Comparison of ENCODE assay signal across 23 cellular contexts in the genomic region with DNA sequence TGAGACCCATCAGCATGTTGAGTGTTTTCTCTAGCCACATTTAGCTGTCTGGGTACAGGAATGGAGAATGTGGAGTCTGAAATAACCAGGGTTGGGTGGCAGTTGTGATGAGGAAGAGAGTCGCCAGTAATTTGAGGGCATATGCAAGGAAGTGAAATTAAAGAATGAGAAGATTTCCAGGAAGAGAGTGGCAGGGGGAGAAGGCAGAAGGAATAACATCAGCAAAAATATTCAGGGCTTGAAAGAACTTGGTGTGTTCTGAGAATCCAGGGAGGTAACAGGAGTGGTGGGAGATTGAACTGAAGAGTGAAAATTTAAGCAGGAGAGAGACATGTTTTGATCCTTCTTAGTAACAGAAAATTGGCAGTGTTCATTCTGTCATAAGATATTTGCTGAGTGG. TPM values are rescaled to one million over a fixed set of nuclear protein-coding genes. Genes with fewer than 3 reads are reported as not detected.
DNase-seq lines count a peak whose midpoint lies in the region; ATAC-seq and TF ChIP-seq lines count a peak whose summit lies in the region.
"Had no signal": no experiment of that assay in that cellular context is flagged by ENCODE, and none has a peak within 500 bp of the region (broad histone marks: within the 10 kb centered on the region; RNA-seq: fewer than 3 reads in every experiment).

No MANE protein-coding gene starts in this region.

- H3K4me1 Mint-ChIP-seq in natural killer cell, result peaks cover 33 to 50% of the 10 kb centered on the region in 2 donors
- peaks cover 24 to 28% of the 10 kb centered on the region in 2 donors for H3K4me1 Mint-ChIP-seq in natural killer cell treated with Interleukin-12 subunit alpha and Interleukin-12 subunit beta and Interleukin-15 and Interleukin-18, amount 100 ng/mL, for 72 hours (ENCODE audit: low read depth in 2 of 2)
- H3K4me1 Mint-ChIP-seq in activated T-helper 17 cell treated with anti-CD3 and anti-CD28 coated beads, Interleukin-2, amount 50 U/mL, for 72 hours, result peaks cover 20% of the 10 kb centered on the region
- peaks cover 7 to 49% of the 10 kb centered on the region in 2 donors for H3K4me1 Mint-ChIP-seq in immature natural killer cell

- intact Hi-C loops in natural killer cell (cut with micrococcal nuclease), result no loop called here
- intact Hi-C loops in posterior vena cava (cut with DNase I), result no loop called here

- H3K27me3 Mint-ChIP-seq in natural killer cell (ENCODE audit: low read depth in 2 of 2), result no peaks in the 10 kb centered on the region
- no peaks in the 10 kb centered on the region for H3K27me3 Mint-ChIP-seq in natural killer cell treated with Interleukin-12 subunit alpha and Interleukin-12 subunit beta and Interleukin-15 and Interleukin-18, amount 100 ng/mL, for 72 hours
- no peaks in the 10 kb centered on the region for H3K27me3 Mint-ChIP-seq in activated T-helper 17 cell treated with anti-CD3 and anti-CD28 coated beads, Interleukin-2, amount 50 U/mL, for 72 hours
- no peaks in the 10 kb centered on the region for H3K27me3 Mint-ChIP-seq in immature natural killer cell (ENCODE audit: low read depth in 3 of 3)
- H3K27me3 Mint-ChIP-seq: stimulated activated memory B cell treated with anti-CD40 and anti-IgM and Interleukin-4, amounts not matched to agents 10 μg/mL and 1 μg/mL and 100 μg/mL, for 72 hours; T-helper 17 cell; type B pancreatic cell had no signal

- H3K27ac Mint-ChIP-seq in natural killer cell (peak overlapping the region; percentile 12 to 49), immature natural killer cell (peak overlapping the region in 4 of 6 donors; percentile 0 to 51 (median 26))
- no peak overlapping the region for H3K27ac Mint-ChIP-seq in natural killer cell treated with Interleukin-12 subunit alpha and Interleukin-12 subunit beta and Interleukin-15 and Interleukin-18, amount 100 ng/mL, for 72 hours
- peak overlapping the region; percentile 32 for H3K27ac Mint-ChIP-seq in activated T-helper 17 cell treated with anti-CD3 and anti-CD28 coated beads, Interleukin-2, amount 50 U/mL, for 72 hours
- H3K27ac Mint-ChIP-seq: stimulated activated memory B cell treated with anti-CD40 and anti-IgM and Interleukin-4, amounts not matched to agents 10 μg/mL and 1 μg/mL and 100 μg/mL, for 72 hours; T-helper 17 cell; type B pancreatic cell had no signal

- no peak for ATAC-seq in natural killer cell
- no peak for ATAC-seq in natural killer cell treated with Interleukin-12 subunit alpha and Interleukin-12 subunit beta and Interleukin-15 and Interleukin-18, amount 100 ng/mL, for 72 hours
- ATAC-seq in activated T-helper 17 cell treated with anti-CD3 and anti-CD28 coated beads, Interleukin-2, amount 50 U/mL, for 72 hours (replicated peaks), result no peak
- ATAC-seq: left lung; stimulated activated memory B cell treated with anti-CD40 and anti-IgM and Interleukin-4, amounts not matched to agents 10 μg/mL and 1 μg/mL and 100 μg/mL, for 72 hours; T-helper 17 cell had no signal

- H3K36me3 Mint-ChIP-seq in natural killer cell, result no peaks in the 10 kb centered on the region
- H3K36me3 Mint-ChIP-seq in natural killer cell treated with Interleukin-12 subunit alpha and Interleukin-12 subunit beta and Interleukin-15 and Interleukin-18, amount 100 ng/mL, for 72 hours, result peaks cover 7% of the 10 kb centered on the region
- H3K36me3 Mint-ChIP-seq in activated T-helper 17 cell treated with anti-CD3 and anti-CD28 coated beads, Interleukin-2, amount 50 U/mL, for 72 hours (ENCODE audit: low read depth), result peaks cover 56% of the 10 kb centered on the region
- peaks cover 9 to 21% (median 12%) of the 10 kb centered on the region in 3 donors for H3K36me3 Mint-ChIP-seq in immature natural killer cell

- H3K9me3 Mint-ChIP-seq in natural killer cell, result no peaks in the 10 kb centered on the region
- no peaks in the 10 kb centered on the region for H3K9me3 Mint-ChIP-seq in natural killer cell treated with Interleukin-12 subunit alpha and Interleukin-12 subunit beta and Interleukin-15 and Interleukin-18, amount 100 ng/mL, for 72 hours
- no peaks in the 10 kb centered on the region for H3K9me3 Mint-ChIP-seq in activated T-helper 17 cell treated with anti-CD3 and anti-CD28 coated beads, Interleukin-2, amount 50 U/mL, for 72 hours
- no peaks in the 10 kb centered on the region for H3K9me3 Mint-ChIP-seq in immature natural killer cell
- H3K9me3 Mint-ChIP-seq: stimulated activated memory B cell treated with anti-CD40 and anti-IgM and Interleukin-4, amounts not matched to agents 10 μg/mL and 1 μg/mL and 100 μg/mL, for 72 hours had no signal

- no peak for TF ChIP-seq CTCF in natural killer cell (IDR thresholded peaks at IDR 0.05)

- H3K4me3 Mint-ChIP-seq in natural killer cell (no peak overlapping the region), immature natural killer cell (no peak overlapping the region)
- H3K4me3 Mint-ChIP-seq in natural killer cell treated with Interleukin-12 subunit alpha and Interleukin-12 subunit beta and Interleukin-15 and Interleukin-18, amount 100 ng/mL, for 72 hours, result no peak overlapping the region
- no peak overlapping the region for H3K4me3 Mint-ChIP-seq in activated T-helper 17 cell treated with anti-CD3 and anti-CD28 coated beads, Interleukin-2, amount 50 U/mL, for 72 hours
- H3K4me3 Mint-ChIP-seq: stimulated activated memory B cell treated with anti-CD40 and anti-IgM and Interleukin-4, amounts not matched to agents 10 μg/mL and 1 μg/mL and 100 μg/mL, for 72 hours; T-helper 17 cell; type B pancreatic cell had no signal

- peak overlapping the region; percentile 27 for H3K27ac ChIP-seq in substantia nigra (ENCODE audit: low read depth, low read length, poor library complexity, severe bottlenecking)
- H3K27ac ChIP-seq: left lung, prostate gland had no signal

- no peak for DNase-seq in natural killer cell
- DNase-seq in natural killer cell treated with Interleukin-12 subunit alpha and Interleukin-12 subunit beta and Interleukin-15 and Interleukin-18, amount 100 ng/mL, for 72 hours (ENCODE audit: low spot score), result no peak
- no peak for DNase-seq in immature natural killer cell
- DNase-seq in substantia nigra (lab: John Stamatoyannopoulos, UW), result no peak
- no peak for DNase-seq in posterior vena cava (ENCODE audit: low spot score)
- no peak for DNase-seq in H4 (ENCODE audit: low spot score)
- no peak for DNase-seq in effector CD4-positive, alpha-beta T cell
- DNase-seq: activated CD4-positive, CD25-positive, alpha-beta regulatory T cell treated with anti-CD3 and anti-CD28 coated beads, Interleukin-2, amount 50 U/mL, for 72 hours; BE2C; central memory CD4-positive, alpha-beta T cell; DMS 273 treated with DMSO at 0.1 percent for 48 hours; foreskin fibroblast; IMR-90; left lung; NCI-H2081; NCI-H510A; SIG-M5; stimulated activated CD4-positive, alpha-beta T cell treated with anti-CD3 and anti-CD28 coated beads, Interleukin-12 subunit alpha, Interleukin-12 subunit beta, amount 100 ng/mL, for 4 hours; T-helper 17 cell had no signal

RNA-seq across cellular contexts. Expression of gene PHF20, which starts 54.5 kb away (rescaled TPM):
- total RNA-seq in natural killer cell (100 to 1,000 TPM; 151 to 165 (median 161) TPM), posterior vena cava (10 to 100 TPM; 55.2 to 59.6 TPM)
- total RNA-seq in natural killer cell treated with Interleukin-12 subunit alpha and Interleukin-12 subunit beta and Interleukin-15 and Interleukin-18, amount 100 ng/mL, for 72 hours, result 10 to 100 TPM; 60.4 to 88.6 TPM
- 10 to 100 TPM; 70.3 to 73.0 TPM for total RNA-seq in activated T-helper 17 cell treated with anti-CD3 and anti-CD28 coated beads, Interleukin-2, amount 50 U/mL, for 72 hours
- polyA plus RNA-seq in immature natural killer cell, result 100 to 1,000 TPM in 2 of 3 donors, 10 to 100 TPM in 1; 92.6 to 140 (median 112) TPM
- 12.0 and 15.0 TPM in 2 replicates for total RNA-seq in H4 (2014; rRNA removed; shearing (Covaris generic))

Comparison
In these comparisons a context has a peak if more than half of its experiments do, and no peak if none do; other contexts are left out.
1. H3K27ac Mint-ChIP-seq: peak in natural killer cell (2 of 2), activated T-helper 17 cell treated with anti-CD3 and anti-CD28 coated beads, Interleukin-2, amount 50 U/mL, for 72 hours (single experiment) and immature natural killer cell (4 of 6); none in natural killer cell treated with Interleukin-12 subunit alpha and Interleukin-12 subunit beta and Interleukin-15 and Interleukin-18, amount 100 ng/mL, for 72 hours (0 of 2).